15 cellular contexts compared by ENCODE assay signal in the genomic region with DNA sequence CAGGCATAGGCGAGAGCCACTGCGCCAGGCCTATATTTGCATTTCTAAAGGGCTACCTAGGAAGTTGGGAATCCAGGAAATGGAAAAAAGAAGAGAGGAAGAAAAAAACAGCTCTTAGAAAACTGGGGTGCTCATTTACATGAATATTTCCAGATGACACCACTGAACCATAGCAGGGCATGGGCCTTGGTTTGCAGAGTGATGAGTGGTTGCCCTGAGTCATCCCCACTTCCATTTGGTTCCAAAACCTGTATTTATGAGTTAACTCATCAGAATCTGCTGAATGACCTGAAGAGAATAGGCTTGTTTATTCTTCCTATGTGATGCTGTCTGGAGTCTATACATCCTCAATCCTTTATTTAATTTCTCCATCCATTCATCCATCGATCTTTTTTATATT. TPM values are rescaled to one million over a fixed set of nuclear protein-coding genes. Genes with fewer than 3 reads are reported as not detected.
A peak's percentile ranks its signal among the peaks of the same experiment; 100 is the strongest.
DNase-seq lines count a peak whose midpoint lies in the region; ATAC-seq and TF ChIP-seq lines count a peak whose summit lies in the region.
"Had no signal": no experiment of that assay in that cellular context is flagged by ENCODE, and none has a peak within 500 bp of the region (broad histone marks: within the 10 kb centered on the region; RNA-seq: fewer than 3 reads in every experiment).

No MANE protein-coding gene starts in this region.

- intact Hi-C loops in psoas muscle (cut with DNase I), result no loop called here

- H3K9me3 ChIP-seq in adipocyte (ENCODE audit: control insufficient read depth, low read length), result no peaks in the 10 kb centered on the region
- H3K9me3 ChIP-seq in psoas muscle, result no peaks in the 10 kb centered on the region
- H3K9me3 ChIP-seq: esophagus muscularis mucosa, mucosa of descending colon, pancreas, thyroid gland had no signal

- no peak overlapping the region for H3K4me3 ChIP-seq in adipocyte (ENCODE audit: low read length)
- H3K4me3 ChIP-seq in foreskin fibroblast (ENCODE audit: low read depth in 1 of 2, low read length in 2 of 2), result no peak overlapping the region
- no peak overlapping the region for H3K4me3 ChIP-seq in psoas muscle
- H3K4me3 ChIP-seq: esophagus muscularis mucosa, mucosa of descending colon, pancreas, thyroid gland had no signal

- H3K27ac ChIP-seq in psoas muscle, result no peak overlapping the region
- H3K27ac ChIP-seq: esophagus muscularis mucosa, pancreas, thyroid gland had no signal

- ATAC-seq in GM18502 (IDR thresholded peaks at IDR 0.05; ENCODE audit: poor library complexity, unreplicated experiment) (no peak), psoas muscle (no peak), GM19328 (IDR thresholded peaks at IDR 0.05; ENCODE audit: unreplicated experiment) (no peak)
- ATAC-seq: mucosa of descending colon, pancreas had no signal

- TF ChIP-seq CTCF in foreskin fibroblast (IDR thresholded peaks at IDR 0.05; ENCODE audit: low read depth, low read length) (no peak), nephron progenitor cell (IDR thresholded peaks at IDR 0.05) (no peak), psoas muscle (IDR thresholded peaks at IDR 0.05) (no peak)

- peaks cover 9% of the 10 kb centered on the region for H3K4me1 Mint-ChIP-seq in nephron progenitor cell

- peaks cover 7% of the 10 kb centered on the region for H3K4me1 ChIP-seq in adipocyte (ENCODE audit: control insufficient read depth, insufficient read depth, low read length)
- H3K4me1 ChIP-seq in psoas muscle, result no peaks in the 10 kb centered on the region
- H3K4me1 ChIP-seq: pancreas, thyroid gland had no signal

- H3K36me3 ChIP-seq in adipocyte (ENCODE audit: control insufficient read depth, insufficient read depth, low read length, severe bottlenecking) (no peaks in the 10 kb centered on the region), psoas muscle (ENCODE audit: insufficient read depth in 1 of 2, low read depth in 1 of 2) (no peaks in the 10 kb centered on the region)
- H3K36me3 ChIP-seq: pancreas, thyroid gland had no signal

- no peaks in the 10 kb centered on the region for H3K9me3 Mint-ChIP-seq in nephron progenitor cell
- H3K9me3 Mint-ChIP-seq: activated naive CD4-positive, alpha-beta T cell treated with anti-CD3 and anti-CD28 coated beads for 36 hours had no signal

- in situ Hi-C loops in ACHN (cut with HindIII; ENCODE audit: low pct_ligation_motif_present, low pct_unique_long_range_greater_than_20kb, low sequenced_read_pairs), result no loop called here

- H3K36me3 Mint-ChIP-seq in nephron progenitor cell (ENCODE audit: low read depth), result peaks cover 15% of the 10 kb centered on the region

- H3K27me3 ChIP-seq in adipocyte (replicated peaks; ENCODE audit: control insufficient read depth, insufficient read depth, low read length) (peaks cover 5% of the 10 kb centered on the region), psoas muscle (ENCODE audit: insufficient read depth in 3 of 3, low read length in 2 of 3) (peaks cover 0 to 6% (median 0%) of the 10 kb centered on the region in 3 donors)
- H3K27me3 ChIP-seq: pancreas, thyroid gland had no signal

- WGBS in psoas muscle, 3 donors, result 95 to 99% (median 97%) methylated on average over 3 of the region's 3 CpGs

- no peak overlapping the region for H3K9ac ChIP-seq in adipocyte (ENCODE audit: low read length)

- DNase-seq in ACHN (peak; percentile 81), HK-2 (ENCODE audit: unreplicated experiment) (peak; percentile 44), adipocyte (ENCODE audit: low read depth) (peak; percentile 40), foreskin fibroblast (peak; percentile 85 to 90), nephron progenitor cell (no peak), psoas muscle (no peak)
- DNase-seq: activated naive CD4-positive, alpha-beta T cell treated with anti-CD3 and anti-CD28 coated beads for 36 hours; mucosa of descending colon; NCI-H1930; NCI-H748 treated with DMSO at 0.1 percent for 48 hours; pancreas; thyroid gland had no signal

- H3K27me3 Mint-ChIP-seq in nephron progenitor cell (ENCODE audit: low read depth, poor library complexity), result peaks cover 7% of the 10 kb centered on the region

- no peak overlapping the region for H3K4me3 Mint-ChIP-seq in nephron progenitor cell
- H3K4me3 Mint-ChIP-seq: activated naive CD4-positive, alpha-beta T cell treated with anti-CD3 and anti-CD28 coated beads for 36 hours had no signal

- H3K27ac Mint-ChIP-seq in nephron progenitor cell, result no peak overlapping the region
- H3K27ac Mint-ChIP-seq: activated naive CD4-positive, alpha-beta T cell treated with anti-CD3 and anti-CD28 coated beads for 36 hours had no signal

RNA-seq across cellular contexts. Expression of gene EHD3, which starts 36.2 kb away (rescaled TPM):
- total RNA-seq in psoas muscle, result 1 to 10 TPM; 1.5 to 2.9 (median 2.0) TPM
- polyA plus RNA-seq in psoas muscle, result 1 to 10 TPM in 2 of 3 donors, under 1 TPM in 1; 0.73 to 5.2 (median 1.3) TPM

RNA-seq across cellular contexts. Expression of gene CAPN14, which starts 52.8 kb away (rescaled TPM):
- total RNA-seq in psoas muscle, result under 1 TPM in 1 of 4 donors, not detected in 3; 0.13 TPM
- polyA plus RNA-seq in psoas muscle, result under 1 TPM; 0.01 to 0.04 (median 0.03) TPM

Comparison
In these comparisons a context has a peak if more than half of its experiments do, and no peak if none do; other contexts are left out.
1. DNase-seq: peak in ACHN (single experiment), HK-2 (single experiment), adipocyte (single experiment) and foreskin fibroblast (2 of 2); none in nephron progenitor cell (single experiment) and psoas muscle (0 of 2).